ENCODE assay signal across 13 cellular contexts in genomic region chr2:138689705-138690104, GRCh38.
DNase-seq lines count a peak whose midpoint lies in the region; ATAC-seq and TF ChIP-seq lines count a peak whose summit lies in the region.
"Had no signal": no experiment of that assay in that cellular context is flagged by ENCODE, and none has a peak within 500 bp of the region (broad histone marks: within the 10 kb centered on the region; RNA-seq: fewer than 3 reads in every experiment).

No MANE protein-coding gene starts in this region.

- H3K27me3 Mint-ChIP-seq in activated CD8-positive, alpha-beta T cell treated with anti-CD3 and anti-CD28 coated beads, Interleukin-2, amount 10 ng/mL, durations not matched to agents 7 days and 5 days (ENCODE audit: low read depth), result peaks cover 2% of the 10 kb centered on the region
- H3K27me3 Mint-ChIP-seq: progenitor cell of endocrine pancreas had no signal

- ATAC-seq in HG03432 (IDR thresholded peaks at IDR 0.05; ENCODE audit: unreplicated experiment), result peak; percentile 69
- peak; percentile 81 for ATAC-seq in activated CD8-positive, alpha-beta T cell treated with anti-CD3 and anti-CD28 coated beads, Interleukin-2, amount 10 ng/mL, durations not matched to agents 7 days and 5 days
- ATAC-seq: T-helper 17 cell had no signal

- no peaks in the 10 kb centered on the region for H3K9me3 ChIP-seq in sigmoid colon
- H3K9me3 ChIP-seq: MG63 had no signal

- no peaks in the 10 kb centered on the region for H3K36me3 Mint-ChIP-seq in activated CD8-positive, alpha-beta T cell treated with anti-CD3 and anti-CD28 coated beads, Interleukin-2, amount 10 ng/mL, durations not matched to agents 7 days and 5 days (ENCODE audit: low read depth)

- H3K27me3 ChIP-seq in sigmoid colon, result no peaks in the 10 kb centered on the region
- H3K27me3 ChIP-seq: MG63 had no signal

- H3K27ac Mint-ChIP-seq in activated CD8-positive, alpha-beta T cell treated with anti-CD3 and anti-CD28 coated beads, Interleukin-2, amount 10 ng/mL, durations not matched to agents 7 days and 5 days, result peak overlapping the region; percentile 82
- H3K27ac Mint-ChIP-seq: progenitor cell of endocrine pancreas, T-helper 17 cell had no signal

- H3K4me1 Mint-ChIP-seq in activated CD8-positive, alpha-beta T cell treated with anti-CD3 and anti-CD28 coated beads, Interleukin-2, amount 10 ng/mL, durations not matched to agents 7 days and 5 days (ENCODE audit: low read depth), result peaks cover 20% of the 10 kb centered on the region
- H3K4me1 Mint-ChIP-seq: T-helper 17 cell had no signal

- 47 to 60% methylated on average over 4 of the region's 4 CpGs for WGBS in sigmoid colon, 2 donors

- CTCF ChIA-PET in activated CD8-positive, alpha-beta T cell treated with anti-CD3 and anti-CD28 coated beads, Interleukin-2, amount 10 ng/mL, durations not matched to agents 7 days and 5 days (lab: Charles Lee), result no interaction called here

- TF ChIP-seq EP300 in sigmoid colon (IDR thresholded peaks at IDR 0.05), result no peak

- H3K4me3 Mint-ChIP-seq in activated CD8-positive, alpha-beta T cell treated with anti-CD3 and anti-CD28 coated beads, Interleukin-2, amount 10 ng/mL, durations not matched to agents 7 days and 5 days, result peak overlapping the region; percentile 1
- H3K4me3 Mint-ChIP-seq: T-helper 17 cell had no signal

- POLR2A ChIA-PET in activated CD8-positive, alpha-beta T cell treated with anti-CD3 and anti-CD28 coated beads, Interleukin-2, amount 10 ng/mL, durations not matched to agents 7 days and 5 days (lab: Charles Lee), result no interaction called here

- intact Hi-C loops in sigmoid colon (cut with DNase I), result no loop called here

- H3K27ac ChIP-seq in sigmoid colon, result no peak overlapping the region

- DNase-seq in stimulated activated CD4-positive, alpha-beta T cell treated with anti-CD3 and anti-CD28 coated beads, Interleukin-15, amount 100 ng/mL, for 24 hours, result peak; percentile 4
- no peak for DNase-seq in stimulated activated CD4-positive, alpha-beta T cell treated with anti-CD3 and anti-CD28 coated beads, Interleukin-4, amount 100 ng/mL, for 4 hours
- DNase-seq in activated CD8-positive, alpha-beta T cell treated with anti-CD3 and anti-CD28 coated beads, Interleukin-2, amount 10 ng/mL, durations not matched to agents 7 days and 5 days, result peak; percentile 64
- DNase-seq in EL (no peak), sigmoid colon (no peak)
- DNase-seq in effector CD4-positive, alpha-beta T cell, result no peak
- no peak for DNase-seq in activated CD4-positive, CD25-positive, alpha-beta regulatory T cell treated with anti-CD3 and anti-CD28 coated beads, Interleukin-2, amount 50 U/mL, for 72 hours
- DNase-seq: MG63, NCI-H748 treated with DMSO at 0.1 percent for 48 hours, T-helper 17 cell had no signal

- H3K9me3 Mint-ChIP-seq in activated CD8-positive, alpha-beta T cell treated with anti-CD3 and anti-CD28 coated beads, Interleukin-2, amount 10 ng/mL, durations not matched to agents 7 days and 5 days (ENCODE audit: insufficient read depth), result no peaks in the 10 kb centered on the region

- no peaks in the 10 kb centered on the region for H3K36me3 ChIP-seq in sigmoid colon
- H3K36me3 ChIP-seq: MG63 had no signal

- no peak for TF ChIP-seq POLR2A in sigmoid colon (IDR thresholded peaks at IDR 0.05)

- no peak for TF ChIP-seq CTCF in sigmoid colon (IDR thresholded peaks at IDR 0.05)

- no peaks in the 10 kb centered on the region for H3K4me1 ChIP-seq in sigmoid colon

- H3K4me3 ChIP-seq in sigmoid colon, result no peak overlapping the region
- H3K4me3 ChIP-seq: lung, MG63 had no signal

Comparison
In these comparisons a context has a peak if more than half of its experiments do, and no peak if none do; other contexts are left out.
1. DNase-seq: peak in stimulated activated CD4-positive, alpha-beta T cell treated with anti-CD3 and anti-CD28 coated beads, Interleukin-15, amount 100 ng/mL, for 24 hours (single experiment) and activated CD8-positive, alpha-beta T cell treated with anti-CD3 and anti-CD28 coated beads, Interleukin-2, amount 10 ng/mL, durations not matched to agents 7 days and 5 days (single experiment); none in stimulated activated CD4-positive, alpha-beta T cell treated with anti-CD3 and anti-CD28 coated beads, Interleukin-4, amount 100 ng/mL, for 4 hours (0 of 2), EL (single experiment), effector CD4-positive, alpha-beta T cell (single experiment), activated CD4-positive, CD25-positive, alpha-beta regulatory T cell treated with anti-CD3 and anti-CD28 coated beads, Interleukin-2, amount 50 U/mL, for 72 hours (single experiment) and sigmoid colon (single experiment).